In the genomic region with DNA sequence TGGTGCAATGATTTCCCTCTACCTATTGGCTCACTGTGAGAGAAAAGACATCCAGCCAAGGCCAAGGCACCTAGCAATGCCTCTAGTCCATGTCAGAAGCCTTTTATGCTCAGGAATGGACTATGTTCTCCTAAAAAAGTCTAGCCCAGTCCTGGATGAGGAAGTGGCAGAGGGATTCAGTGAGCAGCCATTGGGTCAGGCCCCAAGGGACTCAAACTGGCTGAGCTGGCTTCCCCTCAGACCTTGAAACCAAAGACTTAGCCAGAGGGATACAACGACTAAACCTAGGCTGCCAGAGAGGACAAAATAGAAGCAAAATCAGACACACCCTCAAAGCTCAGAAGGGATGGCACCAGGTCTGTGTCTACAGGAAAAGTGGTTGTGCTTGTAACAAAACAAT, we compare ENCODE assay signal across 23 cellular contexts.
"Had no signal": no experiment of that assay in that cellular context is flagged by ENCODE, and none has a peak within 500 bp of the region (broad histone marks: within the 10 kb centered on the region; RNA-seq: fewer than 3 reads in every experiment).

No MANE protein-coding gene starts in this region.

- H3K27ac Mint-ChIP-seq: activated CD4-positive, alpha-beta memory T cell treated with anti-CD3 and anti-CD28 coated beads for 36 hours; activated CD4-positive, alpha-beta T cell treated with anti-CD3 and anti-CD28 coated beads, Interleukin-2, amount 10 ng/mL, durations not matched to agents 7 days and 5 days; activated naive CD4-positive, alpha-beta T cell treated with anti-CD3 and anti-CD28 coated beads, Interleukin-2, amount 50 U/mL, for 72 hours; T-helper 1 cell treated with Interleukin-12 subunit alpha and Interleukin-12 subunit beta and Interleukin-4 antibody, amounts not matched to agents 30 μg/mL and 1 μg/mL, for 36 hours; WTC11 had no signal

- H3K4me3 Mint-ChIP-seq: activated CD4-positive, alpha-beta memory T cell treated with anti-CD3 and anti-CD28 coated beads for 36 hours; activated CD4-positive, alpha-beta T cell treated with anti-CD3 and anti-CD28 coated beads, Interleukin-2, amount 10 ng/mL, durations not matched to agents 7 days and 5 days; activated T-cell treated with anti-CD3 and anti-CD28 coated beads, Interleukin-2, amount 50 U/mL, for 4 hours; T-helper 1 cell treated with Interleukin-12 subunit alpha and Interleukin-12 subunit beta and Interleukin-4 antibody, amounts not matched to agents 30 μg/mL and 1 μg/mL, for 36 hours; WTC11 had no signal

- H3K4me1 ChIP-seq: SJSA1 had no signal

- H3K9me3 ChIP-seq: SJSA1 had no signal

- FAIRE-seq: RCC 7860 had no signal

- H3K27me3 Mint-ChIP-seq: activated CD4-positive, alpha-beta memory T cell treated with anti-CD3 and anti-CD28 coated beads for 36 hours; activated CD4-positive, alpha-beta T cell treated with anti-CD3 and anti-CD28 coated beads, Interleukin-2, amount 10 ng/mL, durations not matched to agents 7 days and 5 days had no signal

- H3K4me3 ChIP-seq: SJSA1 had no signal

- H3K36me3 Mint-ChIP-seq: activated CD4-positive, alpha-beta memory T cell treated with anti-CD3 and anti-CD28 coated beads for 36 hours; activated naive CD4-positive, alpha-beta T cell treated with anti-CD3 and anti-CD28 coated beads, Interleukin-2, amount 50 U/mL, for 72 hours; WTC11 had no signal

- H3K27me3 ChIP-seq: SJSA1 had no signal

- H3K36me3 ChIP-seq: SJSA1 had no signal

- DNase-seq: activated CD4-positive, alpha-beta memory T cell treated with anti-CD3 and anti-CD28 coated beads for 36 hours; activated CD4-positive, alpha-beta T cell treated with anti-CD3 and anti-CD28 coated beads, Interleukin-2, amount 10 ng/mL, durations not matched to agents 7 days and 5 days; activated CD4-positive, CD25-positive, alpha-beta regulatory T cell treated with anti-CD3 and anti-CD28 coated beads, Interleukin-2, amount 50 U/mL, for 72 hours; activated CD8-positive, alpha-beta memory T cell treated with anti-CD3 and anti-CD28 coated beads for 24 hours; activated effector memory CD4-positive, alpha-beta T cell treated with anti-CD3 and anti-CD28 coated beads, Interleukin-2, amount 50 U/mL, for 16 hours; activated naive CD4-positive, alpha-beta T cell treated with Interleukin-2 at 50 U/mL for 16 hours; activated T-cell treated with anti-CD3 and anti-CD28 coated beads, Interleukin-2, amount 50 U/mL, for 4 hours; amygdala; cerebellar nuclear complex; MM.1S; NCI-H1105 treated with DMSO at 0.1 percent for 48 hours; NCI-H1436 treated with DMSO at 0.1 percent for 48 hours; NCI-H187; NCI-H2081; NCI-H446; NCI-H524; PC-3; SHP77 had no signal

- H3K27ac ChIP-seq: SJSA1 had no signal

- H3K9me3 Mint-ChIP-seq: activated CD4-positive, alpha-beta memory T cell treated with anti-CD3 and anti-CD28 coated beads for 36 hours; activated CD4-positive, alpha-beta T cell treated with anti-CD3 and anti-CD28 coated beads, Interleukin-2, amount 10 ng/mL, durations not matched to agents 7 days and 5 days; activated T-cell treated with anti-CD3 and anti-CD28 coated beads, Interleukin-2, amount 50 U/mL, for 4 hours; T-helper 1 cell treated with Interleukin-12 subunit alpha and Interleukin-12 subunit beta and Interleukin-4 antibody, amounts not matched to agents 30 μg/mL and 1 μg/mL, for 36 hours; WTC11 had no signal
